In genomic region chr11:69842746-69843528, GRCh38 we compare ENCODE assay signal across 19 cellular contexts. TPM values are rescaled to one million over a fixed set of nuclear protein-coding genes. Genes with fewer than 3 reads are reported as not detected.
"Had no signal": no experiment of that assay in that cellular context is flagged by ENCODE, and none has a peak within 500 bp of the region (broad histone marks: within the 10 kb centered on the region; RNA-seq: fewer than 3 reads in every experiment).

No MANE protein-coding gene starts in this region.

- H3K36me3 Mint-ChIP-seq: naive thymus-derived CD4-positive, alpha-beta T cell had no signal

- DNase-seq: brain microvascular endothelial cell; effector CD8-positive, alpha-beta T cell; foreskin keratinocyte; mammary epithelial cell; stimulated activated CD4-positive, alpha-beta T cell treated with anti-CD3 and anti-CD28 coated beads, Interleukin-4, amount 100 ng/mL, for 24 hours; upper lobe of left lung; WERI-Rb-1 had no signal

- H3K4me3 ChIP-seq: mucosa of descending colon, right atrium auricular region, upper lobe of left lung had no signal

- H3K27me3 ChIP-seq: right atrium auricular region, upper lobe of left lung had no signal

- H3K27ac Mint-ChIP-seq: activated CD4-positive, alpha-beta T cell treated with anti-CD3 and anti-CD28 coated beads, Interleukin-2, amount 10 ng/mL, durations not matched to agents 24 days and 14 days; activated CD8-positive, alpha-beta T cell treated with anti-CD3 and anti-CD28 coated beads, Interleukin-2, amount 10 ng/mL, durations not matched to agents 7 days and 5 days; naive thymus-derived CD4-positive, alpha-beta T cell; progenitor cell of endocrine pancreas; stimulated activated naive CD8-positive, alpha-beta T cell treated with anti-CD3 and anti-CD28 coated beads, Interleukin-15, Interleukin-2, amounts not matched to agents 100 ng/mL and 50 ng/mL, for 24 hours; T-helper 1 cell treated with Interleukin-12 subunit alpha and Interleukin-12 subunit beta and Interleukin-4 antibody, amounts not matched to agents 30 μg/mL and 1 μg/mL, for 36 hours had no signal

- H3K4me1 ChIP-seq: foreskin keratinocyte, right atrium auricular region, upper lobe of left lung had no signal

- H3K4me1 Mint-ChIP-seq: activated CD4-positive, alpha-beta T cell treated with anti-CD3 and anti-CD28 coated beads, Interleukin-2, amount 10 ng/mL, durations not matched to agents 24 days and 14 days had no signal

- H3K27ac ChIP-seq: brain microvascular endothelial cell, foreskin keratinocyte, neutrophil, right atrium auricular region, upper lobe of left lung, WERI-Rb-1 had no signal

- H3K9me3 ChIP-seq: mucosa of descending colon, neutrophil, right atrium auricular region, upper lobe of left lung had no signal

- H3K36me3 ChIP-seq: brain microvascular endothelial cell, neutrophil, right atrium auricular region, upper lobe of left lung, WERI-Rb-1 had no signal

- H3K4me3 Mint-ChIP-seq: activated CD4-positive, alpha-beta T cell treated with anti-CD3 and anti-CD28 coated beads, Interleukin-2, amount 10 ng/mL, durations not matched to agents 24 days and 14 days; activated CD8-positive, alpha-beta T cell treated with anti-CD3 and anti-CD28 coated beads, Interleukin-2, amount 10 ng/mL, durations not matched to agents 7 days and 5 days; central memory CD8-positive, alpha-beta T cell; naive thymus-derived CD4-positive, alpha-beta T cell; stimulated activated naive CD8-positive, alpha-beta T cell treated with anti-CD3 and anti-CD28 coated beads, Interleukin-15, Interleukin-2, amounts not matched to agents 100 ng/mL and 50 ng/mL, for 24 hours; T-helper 1 cell treated with Interleukin-12 subunit alpha and Interleukin-12 subunit beta and Interleukin-4 antibody, amounts not matched to agents 30 μg/mL and 1 μg/mL, for 36 hours had no signal

- H3K9me3 Mint-ChIP-seq: activated CD4-positive, alpha-beta T cell treated with anti-CD3 and anti-CD28 coated beads, Interleukin-2, amount 10 ng/mL, durations not matched to agents 24 days and 14 days; central memory CD8-positive, alpha-beta T cell; stimulated activated naive CD8-positive, alpha-beta T cell treated with anti-CD3 and anti-CD28 coated beads, Interleukin-15, Interleukin-2, amounts not matched to agents 100 ng/mL and 50 ng/mL, for 24 hours had no signal

- ATAC-seq: activated CD8-positive, alpha-beta T cell treated with anti-CD3 and anti-CD28 coated beads, Interleukin-2, amount 10 ng/mL, durations not matched to agents 7 days and 5 days; foreskin keratinocyte; naive thymus-derived CD4-positive, alpha-beta T cell had no signal

RNA-seq across cellular contexts. Expression of gene FGF3, which starts 23.7 kb away (rescaled TPM):
- total RNA-seq: activated CD4-positive, alpha-beta T cell treated with anti-CD3 and anti-CD28 coated beads, Interleukin-2, amount 10 ng/mL, durations not matched to agents 24 days and 14 days; activated CD8-positive, alpha-beta T cell treated with anti-CD3 and anti-CD28 coated beads, Interleukin-2, amount 10 ng/mL, durations not matched to agents 7 days and 5 days; foreskin keratinocyte; mammary epithelial cell; mucosa of descending colon; naive thymus-derived CD4-positive, alpha-beta T cell; progenitor cell of endocrine pancreas; right atrium auricular region; temporal lobe; upper lobe of left lung had no signal
- polyA plus RNA-seq: foreskin keratinocyte; mammary epithelial cell; naive thymus-derived CD4-positive, alpha-beta T cell; small intestine had no signal
